ENCODE assay signal across 8 cellular contexts in genomic region chr5:173764321-173765029, GRCh38.
A peak's percentile ranks its signal among the peaks of the same experiment; 100 is the strongest.
DNase-seq lines count a peak whose midpoint lies in the region; ATAC-seq and TF ChIP-seq lines count a peak whose summit lies in the region.

No MANE protein-coding gene starts in this region.

- TF ChIP-seq POLR2A in transverse colon (IDR thresholded peaks at IDR 0.05) = no peak

- no peaks in the 10 kb centered on the region for H3K9me3 ChIP-seq in MG63
- H3K9me3 ChIP-seq in transverse colon = no peaks in the 10 kb centered on the region

- H3K4me1 Mint-ChIP-seq in MCF 10A (ENCODE audit: insufficient read depth, unreplicated experiment) = peaks cover 40% of the 10 kb centered on the region

- peak overlapping the region; percentile 22 for H3K4me3 Mint-ChIP-seq in MCF 10A (ENCODE audit: unreplicated experiment)

- ATAC-seq in HG02763 (IDR thresholded peaks at IDR 0.05; ENCODE audit: unreplicated experiment) = no peak

- H3K27me3 Mint-ChIP-seq in MCF 10A (ENCODE audit: insufficient read depth, unreplicated experiment) = no peaks in the 10 kb centered on the region

- peak; percentile 98 for DNase-seq in AG20443 (ENCODE audit: low spot score)
- DNase-seq in MG63 = peak; percentile 98
- peak; percentile 99 for DNase-seq in MCF 10A (ENCODE audit: unreplicated experiment)
- DNase-seq in kidney tubule cell (ENCODE audit: low spot score) = peak; percentile 98
- DNase-seq in transverse colon = peak; percentile 61
- DNase-seq in NCI-H2107 (lab: John Stamatoyannopoulos, UW) = no peak
- no peak for DNase-seq in NCI-H1417 treated with DMSO at 0.1 percent for 48 hours (lab: John Stamatoyannopoulos, UW)

- H3K9me3 Mint-ChIP-seq in MCF 10A (ENCODE audit: unreplicated experiment) = no peaks in the 10 kb centered on the region

- H3K36me3 Mint-ChIP-seq in MCF 10A (ENCODE audit: insufficient read depth, unreplicated experiment) = no peaks in the 10 kb centered on the region

- H3K4me3 ChIP-seq in MG63 (no peak overlapping the region), transverse colon (no peak overlapping the region)

- no TSS peak for BruUV-seq in MCF 10A (replicated peaks; lab: Mats Ljungman, UMichigan)

- TF ChIP-seq CTCF in MCF 10A (IDR thresholded peaks at IDR 0.05; ENCODE audit: unreplicated experiment) = no peak
- TF ChIP-seq CTCF in transverse colon (IDR thresholded peaks at IDR 0.05) = no peak

- H3K27ac Mint-ChIP-seq in MCF 10A (ENCODE audit: low read depth, unreplicated experiment) = peak overlapping the region; percentile 77

- H3K4me1 ChIP-seq in transverse colon = peaks cover 0 to 11% (median 5%) of the 10 kb centered on the region in 4 donors

- TF ChIP-seq EP300 in transverse colon (IDR thresholded peaks at IDR 0.05; ENCODE audit: low read depth) = no peak

- intact Hi-C loops in MCF 10A (cut with micrococcal nuclease) = loop anchor here (1.0 to 10.0 kb wide), 5 partner anchors 49 to 440 kb away; partner anchors contain the start of genes BOD1, CPEB4 and STC2
- intact Hi-C loops in transverse colon (cut with DNase I; ENCODE audit: low total_unique reads) = loop anchor here (5.0 kb wide), 1 partner anchor 1627 kb away; no protein-coding TSS in a partner anchor

- peak overlapping the region in 3 of 4 donors; percentile 4 to 29 (median 20) for H3K27ac ChIP-seq in transverse colon

- WGBS in transverse colon (ENCODE audit: low coverage in 1 of 2), 2 donors = 30 to 59% methylated on average over 2 to 14 of the region's 14 CpGs

- in situ Hi-C loops in transverse colon (cut with MboI; ENCODE audit: low pct_ligation_motif_present in 1 of 4, low pct_unique_long_range_greater_than_20kb in 1 of 4, low sequenced_read_pairs in 3 of 4) = no loop called here

- POLR2A ChIA-PET in MCF 10A (lab: Yijun Ruan, JAX) = interaction anchor here (0.7 to 10.9 kb wide), 30 partner anchors 11 to 199 kb away, joined by 3 to 176 read pairs (median 4); partner anchors contain the start of gene CPEB4

- H3K36me3 ChIP-seq in MG63 (no peaks in the 10 kb centered on the region), transverse colon (no peaks in the 10 kb centered on the region)

- CTCF ChIA-PET in MCF 10A (lab: Yijun Ruan, JAX) = interaction anchor here (0.6 to 1.9 kb wide), 13 partner anchors 9 to 564 kb away, joined by 3 to 6 read pairs (median 4); no protein-coding TSS in a partner anchor

- H3K27me3 ChIP-seq in MG63 = no peaks in the 10 kb centered on the region
- H3K27me3 ChIP-seq in transverse colon = no peaks in the 10 kb centered on the region

Comparison
In these comparisons a context has a peak if more than half of its experiments do, and no peak if none do; other contexts are left out.
1. DNase-seq: peak in AG20443 (single experiment), MG63 (single experiment), MCF 10A (single experiment), kidney tubule cell (single experiment) and transverse colon (single experiment); none in NCI-H2107 (single experiment) and NCI-H1417 treated with DMSO at 0.1 percent for 48 hours (single experiment).